ENCODE assay signal across 9 cellular contexts in the genomic region with DNA sequence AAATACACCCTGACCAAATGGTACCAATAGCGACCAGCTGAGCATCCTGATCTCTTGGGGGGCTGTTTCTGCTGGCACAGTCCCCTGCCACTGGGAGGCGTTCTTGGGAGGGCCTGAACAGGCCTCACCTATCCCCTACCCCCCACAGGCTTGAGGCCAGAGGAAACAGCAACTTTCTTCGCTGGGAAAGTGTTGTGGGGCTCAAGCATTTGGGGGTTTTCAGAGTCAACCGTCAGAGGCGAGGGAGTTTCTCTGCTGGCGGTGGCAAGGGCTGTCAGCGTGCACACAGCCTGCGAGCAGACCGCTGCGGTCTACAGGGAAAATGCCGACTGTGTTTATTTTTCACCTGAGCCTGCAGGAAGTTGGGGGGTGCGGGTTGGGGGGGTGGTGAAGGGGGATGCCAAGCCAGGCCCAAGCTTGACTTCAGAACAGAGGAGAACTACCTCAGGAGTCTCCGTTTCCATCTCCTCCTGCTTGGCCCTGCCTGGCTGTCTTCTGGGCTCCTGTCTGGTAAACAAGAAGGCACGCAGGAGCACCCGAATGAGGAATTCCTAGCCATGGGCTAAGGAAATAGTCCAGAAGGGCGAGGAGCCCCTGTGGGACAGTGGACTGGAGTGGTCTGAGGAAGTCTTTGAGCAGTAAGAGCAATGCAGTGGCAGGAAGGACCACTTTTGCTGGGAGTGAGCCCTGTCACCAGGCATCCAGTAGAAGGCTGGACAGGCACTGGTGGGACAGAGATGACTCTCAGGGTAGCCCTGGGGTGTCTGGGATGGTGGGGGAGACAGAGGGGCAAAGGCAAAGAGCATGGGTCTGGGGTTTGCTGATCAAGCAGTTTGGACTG. TPM values are rescaled to one million over a fixed set of nuclear protein-coding genes. Genes with fewer than 3 reads are reported as not detected.
DNase-seq lines count a peak whose midpoint lies in the region; ATAC-seq and TF ChIP-seq lines count a peak whose summit lies in the region.
"Had no signal": no experiment of that assay in that cellular context is flagged by ENCODE, and none has a peak within 500 bp of the region (broad histone marks: within the 10 kb centered on the region; RNA-seq: fewer than 3 reads in every experiment).

No MANE protein-coding gene starts in this region.

- H3K27me3 ChIP-seq in right cardiac atrium (ENCODE audit: control insufficient read depth, insufficient read depth) (no peaks in the 10 kb centered on the region), SJCRH30 (no peaks in the 10 kb centered on the region)

- peak overlapping the region; percentile 61 for H3K4me3 Mint-ChIP-seq in activated naive CD4-positive, alpha-beta T cell treated with anti-CD3 and anti-CD28 coated beads, Interleukin-2, amount 10 ng/mL, durations not matched to agents 7 days and 5 days

- H3K36me3 ChIP-seq in SJCRH30 = peaks cover 14% of the 10 kb centered on the region

- ATAC-seq in Right ventricle myocardium inferior (no peak), right cardiac atrium (no peak)

- CTCF ChIA-PET in activated naive CD4-positive, alpha-beta T cell treated with anti-CD3 and anti-CD28 coated beads, Interleukin-2, amount 10 ng/mL, durations not matched to agents 7 days and 5 days (lab: Charles Lee) = interaction anchor here (1.2 to 35.0 kb wide), 2 partner anchors 63 to 93 kb away, joined by 3 to 743 read pairs; no protein-coding TSS in a partner anchor

- H3K4me1 ChIP-seq in right cardiac atrium (ENCODE audit: control insufficient read depth, insufficient read depth, low read length) (no peaks in the 10 kb centered on the region), SJCRH30 (no peaks in the 10 kb centered on the region)

- TF ChIP-seq POLR2A in NB4 (IDR thresholded peaks at IDR 0.05; ENCODE audit: extremely low read depth, insufficient read length) = no peak

- H3K9me3 Mint-ChIP-seq in activated naive CD4-positive, alpha-beta T cell treated with anti-CD3 and anti-CD28 coated beads, Interleukin-2, amount 10 ng/mL, durations not matched to agents 7 days and 5 days = no peaks in the 10 kb centered on the region

- peak; percentile 8 for TF ChIP-seq CTCF in NB4 (IDR thresholded peaks at IDR 0.05; ENCODE audit: low read depth, low read length)

- intact Hi-C loops in Right ventricle myocardium inferior (cut with DNase I) (no loop called here), right cardiac atrium (cut with DNase I) (no loop called here)

- H3K4me3 ChIP-seq in right cardiac atrium (ENCODE audit: low read length) = no peak overlapping the region
- H3K4me3 ChIP-seq in NB4 (ENCODE audit: low read depth, low read length) = no peak overlapping the region
- H3K4me3 ChIP-seq in SJCRH30 = no peak overlapping the region

- no peaks in the 10 kb centered on the region for H3K27me3 Mint-ChIP-seq in activated naive CD4-positive, alpha-beta T cell treated with anti-CD3 and anti-CD28 coated beads, Interleukin-2, amount 10 ng/mL, durations not matched to agents 7 days and 5 days

- peak overlapping the region; percentile 95 for H3K27ac Mint-ChIP-seq in activated naive CD4-positive, alpha-beta T cell treated with anti-CD3 and anti-CD28 coated beads, Interleukin-2, amount 10 ng/mL, durations not matched to agents 7 days and 5 days

- peak; percentile 17 for DNase-seq in Right ventricle myocardium inferior (ENCODE audit: missing footprints)
- no peak for DNase-seq in right cardiac atrium
- DNase-seq in NB4 (ENCODE audit: low read depth) = no peak
- peak; percentile 86 for DNase-seq in activated naive CD4-positive, alpha-beta T cell treated with anti-CD3 and anti-CD28 coated beads, Interleukin-2, amount 10 ng/mL, durations not matched to agents 7 days and 5 days
- peak; percentile 48 for DNase-seq in stimulated activated CD4-positive, alpha-beta T cell treated with anti-CD3 and anti-CD28 coated beads, Interleukin-2, amount 100 ng/mL, for 4 hours (ENCODE audit: low read depth)
- no peak for DNase-seq in SJCRH30
- DNase-seq in NCI-H69 (lab: John Stamatoyannopoulos, UW) = no peak
- no peak for DNase-seq in LoVo (ENCODE audit: low spot score)

- WGBS in right cardiac atrium = 75% methylated on average over 16 of the region's 16 CpGs

- H3K9me3 ChIP-seq in right cardiac atrium (ENCODE audit: control insufficient read depth, low read length) (no peaks in the 10 kb centered on the region), SJCRH30 (replicated peaks) (no peaks in the 10 kb centered on the region)

- H3K4me1 Mint-ChIP-seq in activated naive CD4-positive, alpha-beta T cell treated with anti-CD3 and anti-CD28 coated beads, Interleukin-2, amount 10 ng/mL, durations not matched to agents 7 days and 5 days = peaks cover 97% of the 10 kb centered on the region

- H3K36me3 Mint-ChIP-seq in activated naive CD4-positive, alpha-beta T cell treated with anti-CD3 and anti-CD28 coated beads, Interleukin-2, amount 10 ng/mL, durations not matched to agents 7 days and 5 days = peaks cover 79% of the 10 kb centered on the region

- H3K27ac ChIP-seq in right cardiac atrium (ENCODE audit: low read length) (no peak overlapping the region), SJCRH30 (no peak overlapping the region)
- H3K27ac ChIP-seq: VCaP had no signal

RNA-seq across cellular contexts. Expression of gene TCF7, which starts 18.1 kb away (rescaled TPM):
- 2.8 TPM for total RNA-seq in Right ventricle myocardium inferior
- total RNA-seq in right cardiac atrium = 1 to 10 TPM; 1.3 to 4.0 (median 3.4) TPM
- polyA plus RNA-seq in right cardiac atrium = 4.4 TPM
- total RNA-seq in SJCRH30 (2014; rRNA removed; shearing (Covaris generic)) = 1.8 and 2.4 TPM in 2 replicates

RNA-seq across cellular contexts. Expression of gene SKP1, which starts 44.2 kb away (rescaled TPM):
- total RNA-seq in Right ventricle myocardium inferior (458 TPM), right cardiac atrium (100 to 1,000 TPM; 459 to 523 (median 498) TPM)
- 698 TPM for polyA plus RNA-seq in right cardiac atrium
- 576 and 631 TPM in 2 replicates for total RNA-seq in SJCRH30 (2014; rRNA removed; shearing (Covaris generic))

Comparison
In these comparisons a context has a peak if more than half of its experiments do, and no peak if none do; other contexts are left out.
1. DNase-seq: peak in Right ventricle myocardium inferior (single experiment), activated naive CD4-positive, alpha-beta T cell treated with anti-CD3 and anti-CD28 coated beads, Interleukin-2, amount 10 ng/mL, durations not matched to agents 7 days and 5 days (single experiment) and stimulated activated CD4-positive, alpha-beta T cell treated with anti-CD3 and anti-CD28 coated beads, Interleukin-2, amount 100 ng/mL, for 4 hours (single experiment); none in right cardiac atrium (0 of 3), NB4 (single experiment), SJCRH30 (0 of 2), NCI-H69 (single experiment) and LoVo (single experiment).